Comparison of ENCODE assay signal across 17 cellular contexts in genomic region chr6:132062626-132063025, GRCh38.
"Had no signal": no experiment of that assay in that cellular context is flagged by ENCODE, and none has a peak within 500 bp of the region (broad histone marks: within the 10 kb centered on the region; RNA-seq: fewer than 3 reads in every experiment).

No MANE protein-coding gene starts in this region.

- H3K4me1 ChIP-seq: left lung, psoas muscle had no signal

- H3K4me3 Mint-ChIP-seq: activated CD8-positive, alpha-beta memory T cell treated with anti-CD3 and anti-CD28 coated beads, Interleukin-2, amount 10 ng/mL, durations not matched to agents 7 days and 5 days; activated T-cell treated with anti-CD3 and anti-CD28 coated beads, Interleukin-2, amount 50 U/mL, for 24 hours; brain; memory B cell; nephron progenitor cell had no signal

- H3K9me3 ChIP-seq: heart left ventricle, left lung, psoas muscle had no signal

- ATAC-seq: activated CD8-positive, alpha-beta memory T cell treated with anti-CD3 and anti-CD28 coated beads, Interleukin-2, amount 10 ng/mL, durations not matched to agents 7 days and 5 days; activated naive CD4-positive, alpha-beta T cell treated with anti-CD3 and anti-CD28 coated beads, Interleukin-2, amount 50 U/mL, for 72 hours; left lung; psoas muscle had no signal

- FAIRE-seq: frontal cortex, keratinocyte, urothelium cell line had no signal

- H3K27ac Mint-ChIP-seq: activated CD8-positive, alpha-beta memory T cell treated with anti-CD3 and anti-CD28 coated beads, Interleukin-2, amount 10 ng/mL, durations not matched to agents 7 days and 5 days; activated naive CD4-positive, alpha-beta T cell treated with anti-CD3 and anti-CD28 coated beads, Interleukin-2, amount 50 U/mL, for 72 hours; activated T-cell treated with anti-CD3 and anti-CD28 coated beads, Interleukin-2, amount 50 U/mL, for 24 hours; brain; memory B cell; nephron progenitor cell had no signal

- H3K36me3 Mint-ChIP-seq: activated CD8-positive, alpha-beta memory T cell treated with anti-CD3 and anti-CD28 coated beads, Interleukin-2, amount 10 ng/mL, durations not matched to agents 7 days and 5 days; activated naive CD4-positive, alpha-beta T cell treated with anti-CD3 and anti-CD28 coated beads, Interleukin-2, amount 50 U/mL, for 72 hours; brain; memory B cell had no signal

- H3K27me3 Mint-ChIP-seq: brain had no signal

- H3K9me3 Mint-ChIP-seq: activated naive CD4-positive, alpha-beta T cell treated with anti-CD3 and anti-CD28 coated beads, Interleukin-2, amount 50 U/mL, for 72 hours; activated T-cell treated with anti-CD3 and anti-CD28 coated beads, Interleukin-2, amount 50 U/mL, for 24 hours; nephron progenitor cell had no signal

- DNase-seq: activated CD4-positive, alpha-beta T cell treated with anti-CD3 and anti-CD28 coated beads, Interleukin-2, amount 50 U/mL, for 4 hours; activated CD8-positive, alpha-beta memory T cell treated with anti-CD3 and anti-CD28 coated beads, Interleukin-2, amount 10 ng/mL, durations not matched to agents 7 days and 5 days; activated effector memory CD4-positive, alpha-beta T cell treated with anti-CD3 and anti-CD28 coated beads, Interleukin-2, amount 50 U/mL, for 16 hours; activated T-cell treated with anti-CD3 and anti-CD28 coated beads, Interleukin-2, amount 50 U/mL, for 24 hours; amniotic stem cell; heart left ventricle; left lung; nephron progenitor cell; psoas muscle; stimulated activated CD4-positive, alpha-beta T cell treated with anti-CD3 and anti-CD28 coated beads, Interleukin-15, amount 100 ng/mL, for 24 hours; stimulated activated CD4-positive, alpha-beta T cell treated with anti-CD3 and anti-CD28 coated beads, Interleukin-4, amount 100 ng/mL, for 24 hours had no signal

- H3K4me1 Mint-ChIP-seq: activated CD8-positive, alpha-beta memory T cell treated with anti-CD3 and anti-CD28 coated beads, Interleukin-2, amount 10 ng/mL, durations not matched to agents 7 days and 5 days; memory B cell; nephron progenitor cell had no signal

- H3K4me3 ChIP-seq: heart left ventricle, left lung, psoas muscle had no signal

- H3K36me3 ChIP-seq: heart left ventricle, left lung had no signal

- H3K27ac ChIP-seq: left lung, psoas muscle had no signal

- H3K27me3 ChIP-seq: heart left ventricle, left lung had no signal
